1 cellular context compared by ENCODE assay signal in the genomic region with DNA sequence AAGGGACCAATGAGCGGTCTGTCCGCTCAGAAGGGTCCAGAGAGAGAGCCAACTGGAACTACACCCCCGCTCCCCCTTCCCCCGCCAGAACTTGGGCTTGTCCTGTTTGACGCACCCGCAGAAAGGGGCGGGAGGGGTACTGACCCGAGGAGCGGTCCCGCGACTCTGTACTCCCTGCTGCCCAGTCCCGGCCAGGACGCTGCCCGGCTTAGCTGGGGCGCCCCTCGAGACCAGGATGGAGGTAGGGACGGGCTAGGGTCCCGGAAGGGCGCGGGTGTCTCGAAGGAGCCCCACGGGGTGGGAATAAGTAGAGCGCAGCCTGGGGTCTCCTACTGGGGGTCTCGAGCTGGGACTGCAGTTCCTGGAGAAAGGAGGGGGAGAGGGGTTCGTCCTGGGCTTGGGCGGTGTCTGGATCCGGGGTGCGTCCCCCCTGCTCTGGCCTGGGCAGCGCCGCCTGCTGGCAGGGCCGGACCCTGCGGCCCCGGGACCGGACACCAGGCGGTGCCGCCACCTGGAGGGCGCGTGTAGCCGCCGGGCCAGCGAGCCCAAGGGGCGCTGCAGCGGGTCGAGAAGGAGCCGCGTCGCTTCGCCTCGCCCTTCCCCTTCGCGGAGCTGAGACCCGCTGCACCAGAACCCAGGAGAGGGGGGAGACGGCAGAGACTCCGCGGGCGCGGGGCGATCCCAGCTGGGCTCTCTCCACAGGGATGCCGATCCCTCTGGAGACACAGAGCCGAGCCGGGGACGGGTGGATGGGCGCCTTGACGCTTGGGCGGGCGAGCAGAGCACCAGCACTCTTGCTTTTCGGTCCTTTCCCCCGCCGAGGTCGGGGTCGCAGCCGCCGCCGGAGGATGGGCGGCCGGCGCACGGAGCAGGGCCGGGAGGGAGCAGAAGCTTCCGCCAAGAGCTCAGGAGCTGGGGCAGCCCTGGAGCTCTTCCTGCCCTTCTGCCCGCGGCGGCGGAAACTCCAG.
TF ChIP-seq lines count a peak whose summit lies in the region.

No MANE protein-coding gene starts in this region.

TF ChIP-seq in HepG2, 621 proteins besides CTCF, POLR2A, EP300 and RAD21 (continued from another document and continues in another):
- TF ChIP-seq RERE (CRISPR knock-in tag; IDR thresholded peaks at IDR 0.05; ENCODE audit: low read depth) (no peak; the same call in 1 of the 2 replicates), ATF4 (CRISPR knock-in tag; IDR thresholded peaks at IDR 0.05) (no peak), AGO1 (IDR thresholded peaks at IDR 0.05; ENCODE audit: low read depth, low read length, poor library complexity, severe bottlenecking) (no peak), TAF15 (IDR thresholded peaks at IDR 0.05; ENCODE audit: low read depth, low read length, poor library complexity, severe bottlenecking) (peak; percentile 5), POLR2AphosphoS2 (IDR thresholded peaks at IDR 0.05; ENCODE audit: low read depth, low read length) (no peak), PAF1 (CRISPR knock-in tag; IDR thresholded peaks at IDR 0.05) (no peak), IKZF4 (CRISPR knock-in tag; IDR thresholded peaks at IDR 0.05; ENCODE audit: borderline replicate concordance, low read depth, not compliant biosample characterization) (no peak), NFE2L2 (IDR thresholded peaks at IDR 0.05; ENCODE audit: low read length) (no peak), NFKB2 (CRISPR knock-in tag; IDR thresholded peaks at IDR 0.05; ENCODE audit: borderline replicate concordance) (peak; percentile 23; the same call in 1 of the 2 replicates), SYNCRIP (IDR thresholded peaks at IDR 0.05; ENCODE audit: insufficient read depth, low read depth, low read length) (no peak), TARDBP (CRISPR knock-in tag; IDR thresholded peaks at IDR 0.05) (no peak), MXI1 (IDR thresholded peaks at IDR 0.05; ENCODE audit: borderline replicate concordance, low read depth, low read length) (no peak), THAP8 (CRISPR knock-in tag; IDR thresholded peaks at IDR 0.05; ENCODE audit: borderline replicate concordance) (0 out of 2 replicates have a peak, but pooled peaks have one; percentile 21), NFKBIZ (CRISPR knock-in tag; IDR thresholded peaks at IDR 0.05) (no peak), KLF12 (CRISPR knock-in tag; IDR thresholded peaks at IDR 0.05; ENCODE audit: borderline replicate concordance) (no peak), ZNF337 (CRISPR knock-in tag; IDR thresholded peaks at IDR 0.05; ENCODE audit: borderline replicate concordance, low read depth) (no peak), ZNF703 (CRISPR knock-in tag; IDR thresholded peaks at IDR 0.05; ENCODE audit: borderline replicate concordance) (no peak), ZNF562 (CRISPR knock-in tag; IDR thresholded peaks at IDR 0.05; ENCODE audit: borderline replicate concordance) (no peak), ZBTB1 (CRISPR knock-in tag; IDR thresholded peaks at IDR 0.05; ENCODE audit: borderline replicate concordance) (no peak), CENPX (CRISPR knock-in tag; IDR thresholded peaks at IDR 0.05) (no peak), SPEN (CRISPR knock-in tag; IDR thresholded peaks at IDR 0.05; ENCODE audit: low read depth) (peak; percentile 71), KLF16 (CRISPR knock-in tag; IDR thresholded peaks at IDR 0.05) (no peak), SP1 (IDR thresholded peaks at IDR 0.05) (no peak), SP1 (CRISPR knock-in tag; IDR thresholded peaks at IDR 0.05) (peak; percentile 46; the same call in 1 of the 2 replicates), PRDM15 (CRISPR knock-in tag; IDR thresholded peaks at IDR 0.05) (no peak), HIVEP1 (CRISPR knock-in tag; IDR thresholded peaks at IDR 0.05) (no peak)
- TF ChIP-seq, protein P1, sequence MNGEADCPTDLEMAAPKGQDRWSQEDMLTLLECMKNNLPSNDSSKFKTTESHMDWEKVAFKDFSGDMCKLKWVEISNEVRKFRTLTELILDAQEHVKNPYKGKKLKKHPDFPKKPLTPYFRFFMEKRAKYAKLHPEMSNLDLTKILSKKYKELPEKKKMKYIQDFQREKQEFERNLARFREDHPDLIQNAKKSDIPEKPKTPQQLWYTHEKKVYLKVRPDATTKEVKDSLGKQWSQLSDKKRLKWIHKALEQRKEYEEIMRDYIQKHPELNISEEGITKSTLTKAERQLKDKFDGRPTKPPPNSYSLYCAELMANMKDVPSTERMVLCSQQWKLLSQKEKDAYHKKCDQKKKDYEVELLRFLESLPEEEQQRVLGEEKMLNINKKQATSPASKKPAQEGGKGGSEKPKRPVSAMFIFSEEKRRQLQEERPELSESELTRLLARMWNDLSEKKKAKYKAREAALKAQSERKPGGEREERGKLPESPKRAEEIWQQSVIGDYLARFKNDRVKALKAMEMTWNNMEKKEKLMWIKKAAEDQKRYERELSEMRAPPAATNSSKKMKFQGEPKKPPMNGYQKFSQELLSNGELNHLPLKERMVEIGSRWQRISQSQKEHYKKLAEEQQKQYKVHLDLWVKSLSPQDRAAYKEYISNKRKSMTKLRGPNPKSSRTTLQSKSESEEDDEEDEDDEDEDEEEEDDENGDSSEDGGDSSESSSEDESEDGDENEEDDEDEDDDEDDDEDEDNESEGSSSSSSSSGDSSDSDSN (CRISPR knock-in tag; IDR thresholded peaks at IDR 0.05) = peak; percentile 93; the same call in 1 of the 2 replicates
- TF ChIP-seq, protein P2, sequence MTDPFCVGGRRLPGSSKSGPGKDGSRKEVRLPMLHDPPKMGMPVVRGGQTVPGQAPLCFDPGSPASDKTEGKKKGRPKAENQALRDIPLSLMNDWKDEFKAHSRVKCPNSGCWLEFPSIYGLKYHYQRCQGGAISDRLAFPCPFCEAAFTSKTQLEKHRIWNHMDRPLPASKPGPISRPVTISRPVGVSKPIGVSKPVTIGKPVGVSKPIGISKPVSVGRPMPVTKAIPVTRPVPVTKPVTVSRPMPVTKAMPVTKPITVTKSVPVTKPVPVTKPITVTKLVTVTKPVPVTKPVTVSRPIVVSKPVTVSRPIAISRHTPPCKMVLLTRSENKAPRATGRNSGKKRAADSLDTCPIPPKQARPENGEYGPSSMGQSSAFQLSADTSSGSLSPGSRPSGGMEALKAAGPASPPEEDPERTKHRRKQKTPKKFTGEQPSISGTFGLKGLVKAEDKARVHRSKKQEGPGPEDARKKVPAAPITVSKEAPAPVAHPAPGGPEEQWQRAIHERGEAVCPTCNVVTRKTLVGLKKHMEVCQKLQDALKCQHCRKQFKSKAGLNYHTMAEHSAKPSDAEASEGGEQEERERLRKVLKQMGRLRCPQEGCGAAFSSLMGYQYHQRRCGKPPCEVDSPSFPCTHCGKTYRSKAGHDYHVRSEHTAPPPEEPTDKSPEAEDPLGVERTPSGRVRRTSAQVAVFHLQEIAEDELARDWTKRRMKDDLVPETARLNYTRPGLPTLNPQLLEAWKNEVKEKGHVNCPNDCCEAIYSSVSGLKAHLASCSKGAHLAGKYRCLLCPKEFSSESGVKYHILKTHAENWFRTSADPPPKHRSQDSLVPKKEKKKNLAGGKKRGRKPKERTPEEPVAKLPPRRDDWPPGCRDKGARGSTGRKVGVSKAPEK (CRISPR knock-in tag; IDR thresholded peaks at IDR 0.05; ENCODE audit: borderline replicate concordance) = no peak
- TF ChIP-seq, protein P3, sequence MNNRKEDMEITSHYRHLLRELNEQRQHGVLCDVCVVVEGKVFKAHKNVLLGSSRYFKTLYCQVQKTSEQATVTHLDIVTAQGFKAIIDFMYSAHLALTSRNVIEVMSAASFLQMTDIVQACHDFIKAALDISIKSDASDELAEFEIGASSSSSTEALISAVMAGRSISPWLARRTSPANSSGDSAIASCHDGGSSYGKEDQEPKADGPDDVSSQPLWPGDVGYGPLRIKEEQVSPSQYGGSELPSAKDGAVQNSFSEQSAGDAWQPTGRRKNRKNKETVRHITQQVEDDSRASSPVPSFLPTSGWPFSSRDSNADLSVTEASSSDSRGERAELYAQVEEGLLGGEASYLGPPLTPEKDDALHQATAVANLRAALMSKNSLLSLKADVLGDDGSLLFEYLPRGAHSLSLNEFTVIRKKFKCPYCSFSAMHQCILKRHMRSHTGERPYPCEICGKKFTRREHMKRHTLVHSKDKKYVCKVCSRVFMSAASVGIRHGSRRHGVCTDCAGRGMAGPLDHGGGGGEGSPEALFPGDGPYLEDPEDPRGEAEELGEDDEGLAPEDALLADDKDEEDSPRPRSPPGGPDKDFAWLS (CRISPR knock-in tag; IDR thresholded peaks at IDR 0.05; ENCODE audit: borderline replicate concordance) = no peak
- TF ChIP-seq, protein P4, sequence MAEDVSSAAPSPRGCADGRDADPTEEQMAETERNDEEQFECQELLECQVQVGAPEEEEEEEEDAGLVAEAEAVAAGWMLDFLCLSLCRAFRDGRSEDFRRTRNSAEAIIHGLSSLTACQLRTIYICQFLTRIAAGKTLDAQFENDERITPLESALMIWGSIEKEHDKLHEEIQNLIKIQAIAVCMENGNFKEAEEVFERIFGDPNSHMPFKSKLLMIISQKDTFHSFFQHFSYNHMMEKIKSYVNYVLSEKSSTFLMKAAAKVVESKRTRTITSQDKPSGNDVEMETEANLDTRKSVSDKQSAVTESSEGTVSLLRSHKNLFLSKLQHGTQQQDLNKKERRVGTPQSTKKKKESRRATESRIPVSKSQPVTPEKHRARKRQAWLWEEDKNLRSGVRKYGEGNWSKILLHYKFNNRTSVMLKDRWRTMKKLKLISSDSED (CRISPR knock-in tag; IDR thresholded peaks at IDR 0.05) = no peak
